24 cellular contexts compared by ENCODE assay signal in genomic region chr7:98827258-98827657, GRCh38. TPM values are rescaled to one million over a fixed set of nuclear protein-coding genes. Genes with fewer than 3 reads are reported as not detected.
"Had no signal": no experiment of that assay in that cellular context is flagged by ENCODE, and none has a peak within 500 bp of the region (broad histone marks: within the 10 kb centered on the region; RNA-seq: fewer than 3 reads in every experiment).

No MANE protein-coding gene starts in this region.

- H3K4me3 ChIP-seq: gastroesophageal sphincter, skin epidermis, stomach, tibial nerve had no signal

- H3K9me3 ChIP-seq: breast epithelium, gastroesophageal sphincter, neutrophil, stomach, tibial nerve had no signal

- H3K36me3 ChIP-seq: breast epithelium, gastroesophageal sphincter, neutrophil, stomach, tibial nerve had no signal

- H3K4me1 ChIP-seq: tibial nerve had no signal

- H3K27me3 ChIP-seq: breast epithelium, gastroesophageal sphincter, neutrophil, tibial nerve had no signal

- DNase-seq: activated CD4-positive, alpha-beta memory T cell treated with anti-CD3 and anti-CD28 coated beads, Interleukin-2, amount 10 ng/mL, durations not matched to agents 7 days and 5 days; activated CD4-positive, alpha-beta T cell treated with anti-CD3 and anti-CD28 coated beads for 1 hour; activated CD4-positive, alpha-beta T cell treated with anti-CD3 and anti-CD28 coated beads, Interleukin-2, amount 10 ng/mL, durations not matched to agents 7 days and 5 days; activated CD8-positive, alpha-beta memory T cell treated with anti-CD3 and anti-CD28 coated beads, Interleukin-2, amount 50 U/mL, for 48 hours; activated gamma-delta T cell; activated naive CD4-positive, alpha-beta T cell treated with anti-CD3 and anti-CD28 coated beads, Interleukin-2, amount 10 ng/mL, durations not matched to agents 7 days and 5 days; activated naive CD8-positive, alpha-beta T cell treated with anti-CD3 and anti-CD28 coated beads, Interleukin-2, amount 10 ng/mL, durations not matched to agents 7 days and 5 days; activated T-cell treated with anti-CD3 and anti-CD28 coated beads, Interleukin-2, amount 50 U/mL, for 24 hours; amniotic stem cell; effector memory CD8-positive, alpha-beta T cell; kidney glomerular epithelial cell; stimulated activated CD4-positive, alpha-beta T cell treated with anti-CD3 and anti-CD28 coated beads, Interleukin-12 subunit alpha, Interleukin-12 subunit beta, amount 100 ng/mL, for 4 hours; stimulated activated CD4-positive, alpha-beta T cell treated with anti-CD3 and anti-CD28 coated beads, Interleukin-4, amount 100 ng/mL, for 24 hours; T-helper 2 cell had no signal

- H3K9me3 Mint-ChIP-seq: activated CD4-positive, alpha-beta memory T cell treated with anti-CD3 and anti-CD28 coated beads, Interleukin-2, amount 10 ng/mL, durations not matched to agents 7 days and 5 days; activated CD4-positive, alpha-beta T cell treated with anti-CD3 and anti-CD28 coated beads, Interleukin-2, amount 10 ng/mL, durations not matched to agents 7 days and 5 days; activated naive CD4-positive, alpha-beta T cell treated with anti-CD3 and anti-CD28 coated beads, Interleukin-2, amount 10 ng/mL, durations not matched to agents 7 days and 5 days; activated naive CD8-positive, alpha-beta T cell treated with anti-CD3 and anti-CD28 coated beads, Interleukin-2, amount 10 ng/mL, durations not matched to agents 7 days and 5 days; activated T-cell treated with anti-CD3 and anti-CD28 coated beads, Interleukin-2, amount 50 U/mL, for 24 hours; effector memory CD8-positive, alpha-beta T cell; stimulated activated effector memory CD8-positive, alpha-beta T cell treated with anti-CD3 and anti-CD28 coated beads, Interleukin-12 subunit alpha, Interleukin-12 subunit beta, amount 100 ng/mL, for 72 hours had no signal

- H3K27ac Mint-ChIP-seq: activated CD4-positive, alpha-beta memory T cell treated with anti-CD3 and anti-CD28 coated beads, Interleukin-2, amount 10 ng/mL, durations not matched to agents 7 days and 5 days; activated CD4-positive, alpha-beta T cell treated with anti-CD3 and anti-CD28 coated beads, Interleukin-2, amount 10 ng/mL, durations not matched to agents 7 days and 5 days; activated naive CD4-positive, alpha-beta T cell treated with anti-CD3 and anti-CD28 coated beads, Interleukin-2, amount 10 ng/mL, durations not matched to agents 7 days and 5 days; activated naive CD8-positive, alpha-beta T cell treated with anti-CD3 and anti-CD28 coated beads, Interleukin-2, amount 10 ng/mL, durations not matched to agents 7 days and 5 days; activated T-cell treated with anti-CD3 and anti-CD28 coated beads, Interleukin-2, amount 50 U/mL, for 24 hours; effector memory CD8-positive, alpha-beta T cell; nephron; stimulated activated effector memory CD8-positive, alpha-beta T cell treated with anti-CD3 and anti-CD28 coated beads, Interleukin-12 subunit alpha, Interleukin-12 subunit beta, amount 100 ng/mL, for 72 hours had no signal

- H3K27me3 Mint-ChIP-seq: activated CD4-positive, alpha-beta memory T cell treated with anti-CD3 and anti-CD28 coated beads, Interleukin-2, amount 10 ng/mL, durations not matched to agents 7 days and 5 days; activated CD4-positive, alpha-beta T cell treated with anti-CD3 and anti-CD28 coated beads, Interleukin-2, amount 10 ng/mL, durations not matched to agents 7 days and 5 days had no signal

- H3K36me3 Mint-ChIP-seq: activated naive CD4-positive, alpha-beta T cell treated with anti-CD3 and anti-CD28 coated beads, Interleukin-2, amount 10 ng/mL, durations not matched to agents 7 days and 5 days; activated naive CD8-positive, alpha-beta T cell treated with anti-CD3 and anti-CD28 coated beads, Interleukin-2, amount 10 ng/mL, durations not matched to agents 7 days and 5 days; stimulated activated effector memory CD8-positive, alpha-beta T cell treated with anti-CD3 and anti-CD28 coated beads, Interleukin-12 subunit alpha, Interleukin-12 subunit beta, amount 100 ng/mL, for 72 hours had no signal

- ATAC-seq: effector memory CD8-positive, alpha-beta T cell had no signal

- H3K4me1 Mint-ChIP-seq: activated CD4-positive, alpha-beta memory T cell treated with anti-CD3 and anti-CD28 coated beads, Interleukin-2, amount 10 ng/mL, durations not matched to agents 7 days and 5 days; activated CD4-positive, alpha-beta T cell treated with anti-CD3 and anti-CD28 coated beads, Interleukin-2, amount 10 ng/mL, durations not matched to agents 7 days and 5 days; activated naive CD4-positive, alpha-beta T cell treated with anti-CD3 and anti-CD28 coated beads, Interleukin-2, amount 10 ng/mL, durations not matched to agents 7 days and 5 days; activated naive CD8-positive, alpha-beta T cell treated with anti-CD3 and anti-CD28 coated beads, Interleukin-2, amount 10 ng/mL, durations not matched to agents 7 days and 5 days; nephron; stimulated activated effector memory CD8-positive, alpha-beta T cell treated with anti-CD3 and anti-CD28 coated beads, Interleukin-12 subunit alpha, Interleukin-12 subunit beta, amount 100 ng/mL, for 72 hours had no signal

- H3K27ac ChIP-seq: breast epithelium, neutrophil, skin epidermis, tibial nerve had no signal

- H3K4me3 Mint-ChIP-seq: activated CD4-positive, alpha-beta memory T cell treated with anti-CD3 and anti-CD28 coated beads, Interleukin-2, amount 10 ng/mL, durations not matched to agents 7 days and 5 days; activated CD4-positive, alpha-beta T cell treated with anti-CD3 and anti-CD28 coated beads, Interleukin-2, amount 10 ng/mL, durations not matched to agents 7 days and 5 days; activated naive CD4-positive, alpha-beta T cell treated with anti-CD3 and anti-CD28 coated beads, Interleukin-2, amount 10 ng/mL, durations not matched to agents 7 days and 5 days; activated naive CD8-positive, alpha-beta T cell treated with anti-CD3 and anti-CD28 coated beads, Interleukin-2, amount 10 ng/mL, durations not matched to agents 7 days and 5 days; activated T-cell treated with anti-CD3 and anti-CD28 coated beads, Interleukin-2, amount 50 U/mL, for 24 hours; effector memory CD8-positive, alpha-beta T cell; nephron; stimulated activated effector memory CD8-positive, alpha-beta T cell treated with anti-CD3 and anti-CD28 coated beads, Interleukin-12 subunit alpha, Interleukin-12 subunit beta, amount 100 ng/mL, for 72 hours had no signal

RNA-seq across cellular contexts. Expression of gene TMEM130, which starts 42.6 kb away (rescaled TPM):
- total RNA-seq: activated CD4-positive, alpha-beta memory T cell treated with anti-CD3 and anti-CD28 coated beads, Interleukin-2, amount 10 ng/mL, durations not matched to agents 7 days and 5 days; activated CD4-positive, alpha-beta T cell treated with anti-CD3 and anti-CD28 coated beads, Interleukin-2, amount 10 ng/mL, durations not matched to agents 7 days and 5 days; activated naive CD8-positive, alpha-beta T cell treated with anti-CD3 and anti-CD28 coated beads, Interleukin-2, amount 10 ng/mL, durations not matched to agents 7 days and 5 days; liver; mammary epithelial cell had no signal
- polyA plus RNA-seq: liver, mammary epithelial cell had no signal
